Comparison of ENCODE assay signal across 23 cellular contexts in genomic region chr4:3707423-3708102, GRCh38. TPM values are rescaled to one million over a fixed set of nuclear protein-coding genes. Genes with fewer than 3 reads are reported as not detected.
A peak's percentile ranks its signal among the peaks of the same experiment; 100 is the strongest.
DNase-seq lines count a peak whose midpoint lies in the region; ATAC-seq and TF ChIP-seq lines count a peak whose summit lies in the region.
"Had no signal": no experiment of that assay in that cellular context is flagged by ENCODE, and none has a peak within 500 bp of the region (broad histone marks: within the 10 kb centered on the region; RNA-seq: fewer than 3 reads in every experiment).

No MANE protein-coding gene starts in this region.

- H3K36me3 ChIP-seq in neuronal stem cell (replicated peaks in 1 of 2; ENCODE audit: control insufficient read depth in 2 of 2, insufficient read depth in 2 of 2, low read length in 2 of 2) (no peaks in the 10 kb centered on the region), PC-9 (ENCODE audit: low read depth) (no peaks in the 10 kb centered on the region), OCI-LY7 (ENCODE audit: insufficient read depth, low read length) (no peaks in the 10 kb centered on the region)
- H3K36me3 ChIP-seq: cardiac muscle cell, thyroid gland had no signal

- H4K8ac ChIP-seq in neuronal stem cell (ENCODE audit: low read depth, low read length), result peak overlapping the region; percentile 33

- H2BK5ac ChIP-seq in neuronal stem cell (ENCODE audit: low read length), result peak overlapping the region; percentile 77

- peak overlapping the region; percentile 78 for H2BK12ac ChIP-seq in neuronal stem cell (ENCODE audit: low read length)

- no peaks in the 10 kb centered on the region for H4K20me1 ChIP-seq in PC-9 (ENCODE audit: insufficient read depth)
- no peaks in the 10 kb centered on the region for H4K20me1 ChIP-seq in OCI-LY7 (ENCODE audit: insufficient read depth, low read length)

- H3F3A ChIP-seq in PC-9 (ENCODE audit: insufficient read depth, low read depth), result no peaks in the 10 kb centered on the region

- H3K4ac ChIP-seq in neuronal stem cell (ENCODE audit: low read length), result peak overlapping the region; percentile 90

- intact Hi-C loops in PC-9 (cut with micrococcal nuclease; ENCODE audit: unreplicated experiment), result no loop called here
- intact Hi-C loops in OCI-LY7 (cut with micrococcal nuclease; ENCODE audit: unreplicated experiment), result no loop called here

- no peak overlapping the region for H2BK120ac ChIP-seq in neuronal stem cell (ENCODE audit: low read depth, low read length)

- peak overlapping the region; percentile 68 for H3K4me3 ChIP-seq in coronary artery
- no peak overlapping the region for H3K4me3 ChIP-seq in neuronal stem cell (ENCODE audit: low read length in 2 of 2)
- H3K4me3 ChIP-seq in PC-9, result no peak overlapping the region
- no peak overlapping the region for H3K4me3 ChIP-seq in OCI-LY7 (ENCODE audit: low read depth, low read length, poor library complexity, severe bottlenecking)
- H3K4me3 ChIP-seq: cardiac muscle cell, psoas muscle, thyroid gland had no signal

- H4K91ac ChIP-seq in neuronal stem cell (ENCODE audit: low read depth, low read length, poor library complexity), result peak overlapping the region; percentile 58

- WGBS in neuronal stem cell (ENCODE audit: extremely low coverage in 2 of 2, insufficient read length in 2 of 2, insufficient replicate concordance in 1 of 2), 2 donors, result no CpG with 5 or more reads among the region's 17 CpGs

- H2AK5ac ChIP-seq in neuronal stem cell (ENCODE audit: low read depth, low read length), result peak overlapping the region; percentile 86

- peak overlapping the region; percentile 92 for H3K18ac ChIP-seq in neuronal stem cell (ENCODE audit: low read length)

- DNase-seq in A172 (ENCODE audit: low spot score) (peak; percentile 28), LHCN-M2 (ENCODE audit: low read depth) (peak; percentile 91), coronary artery (ENCODE audit: low spot score) (no peak), neuronal stem cell (ENCODE audit: low spot score) (no peak), PC-9 (no peak), OCI-LY7 (ENCODE audit: low spot score) (no peak), NOMO-1 treated with DMSO at 0.1 percent for 48 hours (lab: John Stamatoyannopoulos, UW; ENCODE audit: unreplicated experiment) (no peak)
- DNase-seq: activated CD8-positive, alpha-beta T cell treated with anti-CD3 and anti-CD28 coated beads, Interleukin-2, amount 10 ng/mL, durations not matched to agents 7 days and 5 days; activated naive CD8-positive, alpha-beta T cell treated with anti-CD3 and anti-CD28 coated beads, Interleukin-2, amount 10 ng/mL, durations not matched to agents 7 days and 5 days; activated T-cell treated with anti-CD3 and anti-CD28 coated beads, Interleukin-2, amount 50 U/mL, for 48 hours; effector CD8-positive, alpha-beta T cell; H9; IMR-90; mammary epithelial cell; MM.1S; NCI-H187; NCI-H226; thyroid gland had no signal

- H3K9ac ChIP-seq in neuronal stem cell (ENCODE audit: low read depth, low read length, poor library complexity), result peak overlapping the region; percentile 85

- no peak for ATAC-seq in GM18520 (IDR thresholded peaks at IDR 0.05; ENCODE audit: unreplicated experiment)
- ATAC-seq: activated CD8-positive, alpha-beta T cell treated with anti-CD3 and anti-CD28 coated beads, Interleukin-2, amount 10 ng/mL, durations not matched to agents 7 days and 5 days; naive thymus-derived CD8-positive, alpha-beta T cell had no signal

- H3K4me1 ChIP-seq in neuronal stem cell (ENCODE audit: control insufficient read depth in 2 of 2, insufficient read depth in 1 of 2, low read depth in 1 of 2, low read length in 2 of 2), result peaks cover 26 to 49% of the 10 kb centered on the region in 2 donors
- no peaks in the 10 kb centered on the region for H3K4me1 ChIP-seq in PC-9 (replicated peaks; ENCODE audit: insufficient read depth)
- H3K4me1 ChIP-seq in OCI-LY7 (ENCODE audit: insufficient read depth, low read length, poor library complexity, severe bottlenecking), result no peaks in the 10 kb centered on the region
- H3K4me1 ChIP-seq: psoas muscle had no signal

- BruUV-seq in PC-9 (replicated peaks; lab: Mats Ljungman, UMichigan), result no TSS peak
- no TSS peak for BruUV-seq in OCI-LY7 (replicated peaks; lab: Mats Ljungman, UMichigan)

- no peaks in the 10 kb centered on the region for H3K9me2 ChIP-seq in PC-9 (ENCODE audit: insufficient read depth)
- H3K9me2 ChIP-seq in OCI-LY7 (ENCODE audit: insufficient read depth, low read length), result no peaks in the 10 kb centered on the region

- peak overlapping the region; percentile 44 for H3K23ac ChIP-seq in neuronal stem cell (ENCODE audit: low read depth, low read length, poor library complexity)

- H2AFZ ChIP-seq in neuronal stem cell (ENCODE audit: low read length) (peak overlapping the region; percentile 22), PC-9 (no peak overlapping the region), OCI-LY7 (ENCODE audit: low read length) (no peak overlapping the region)

- H3K27me3 ChIP-seq in neuronal stem cell (ENCODE audit: control insufficient read depth in 3 of 3, insufficient read depth in 3 of 3, low read depth in 1 of 3, low read length in 3 of 3), result peaks cover 0 to 20% (median 0%) of the 10 kb centered on the region in 3 experiments
- peaks cover 77% of the 10 kb centered on the region for H3K27me3 ChIP-seq in PC-9 (ENCODE audit: insufficient read depth, low read depth)
- H3K27me3 ChIP-seq: thyroid gland had no signal

- no peak for TF ChIP-seq CTCF in coronary artery (IDR thresholded peaks at IDR 0.05)
- no peak for TF ChIP-seq CTCF in PC-9 (conservative IDR thresholded peaks at IDR 0.05)
- TF ChIP-seq CTCF in OCI-LY7 (conservative IDR thresholded peaks at IDR 0.05; ENCODE audit: low read length), result no peak

- peak overlapping the region; percentile 79 for H2BK15ac ChIP-seq in neuronal stem cell (ENCODE audit: low read length)

- CTCF ChIA-PET in PC-9 (lab: Charles Lee), result no interaction called here
- CTCF ChIA-PET in OCI-LY7 (lab: Charles Lee; ENCODE audit: unreplicated experiment), result no interaction called here

- H3K79me1 ChIP-seq in neuronal stem cell (ENCODE audit: low read depth, low read length), result no peaks in the 10 kb centered on the region

- H3K4me2 ChIP-seq in neuronal stem cell (ENCODE audit: insufficient read depth, low read length, poor library complexity, severe bottlenecking) (no peak overlapping the region), PC-9 (no peak overlapping the region), OCI-LY7 (ENCODE audit: low read length) (no peak overlapping the region)

- peak overlapping the region; percentile 67 for H3K14ac ChIP-seq in neuronal stem cell (ENCODE audit: low read length)

- POLR2A ChIA-PET in PC-9 (lab: Charles Lee; ENCODE audit: unreplicated experiment), result no interaction called here
- POLR2A ChIA-PET in OCI-LY7 (lab: Charles Lee), result no interaction called here

- H3K27ac ChIP-seq in coronary artery (peak overlapping the region; percentile 51 to 92), neuronal stem cell (replicated peaks; ENCODE audit: low read length) (peak overlapping the region; percentile 36), PC-9 (no peak overlapping the region), OCI-LY7 (ENCODE audit: low read depth, low read length, poor library complexity, severe bottlenecking) (no peak overlapping the region)
- H3K27ac ChIP-seq: cardiac muscle cell, psoas muscle, thyroid gland had no signal

- no peaks in the 10 kb centered on the region for H3K79me2 ChIP-seq in PC-9 (ENCODE audit: low read depth)
- no peaks in the 10 kb centered on the region for H3K79me2 ChIP-seq in OCI-LY7 (ENCODE audit: insufficient read depth, low read depth, low read length)

- no peaks in the 10 kb centered on the region for H3K9me3 ChIP-seq in neuronal stem cell (replicated peaks in 1 of 2; ENCODE audit: control insufficient read depth in 2 of 2, insufficient read depth in 1 of 2, low read depth in 1 of 2, low read length in 2 of 2)
- no peaks in the 10 kb centered on the region for H3K9me3 ChIP-seq in PC-9 (ENCODE audit: insufficient read depth, low read depth)
- no peaks in the 10 kb centered on the region for H3K9me3 ChIP-seq in OCI-LY7 (ENCODE audit: low read length)
- H3K9me3 ChIP-seq: psoas muscle, thyroid gland had no signal

RNA-seq across cellular contexts. Expression of gene ADRA2C, which starts 58.6 kb away (rescaled TPM):
- total RNA-seq in A172 (2014; rRNA removed; shearing (Covaris generic)), result 5.9 TPM in 2 replicates
- total RNA-seq in LHCN-M2 (2014; rRNA removed), result 2.9 and 3.5 TPM in 2 replicates
- polyA plus RNA-seq in LHCN-M2 (2012), result 20.7 TPM
- 7.7 TPM for polyA plus RNA-seq in neuronal stem cell (2013, experiment 1 of 2)
- 7.2 TPM for polyA plus RNA-seq in neuronal stem cell (2013, experiment 2 of 2)
- total RNA-seq in PC-9 (2021), result not detected in 2 replicates
- not detected in 2 replicates for total RNA-seq in OCI-LY7 (2014; rRNA removed; shearing (Covaris generic))
- total RNA-seq in OCI-LY7 (2022), result 0.21 TPM in 1 of 2 replicates, not detected in the other
- total RNA-seq: activated CD8-positive, alpha-beta T cell treated with anti-CD3 and anti-CD28 coated beads, Interleukin-2, amount 10 ng/mL, durations not matched to agents 7 days and 5 days; activated naive CD8-positive, alpha-beta T cell treated with anti-CD3 and anti-CD28 coated beads, Interleukin-2, amount 10 ng/mL, durations not matched to agents 7 days and 5 days; naive thymus-derived CD8-positive, alpha-beta T cell; T-helper 1 cell treated with Interleukin-12 subunit alpha and Interleukin-12 subunit beta and Interleukin-4 antibody, amounts not matched to agents 30 ng/mL and 1 ng/mL, for 36 hours had no signal
- polyA plus RNA-seq: naive thymus-derived CD8-positive, alpha-beta T cell had no signal

Comparison
In these comparisons a context has a peak if more than half of its experiments do, and no peak if none do; other contexts are left out.
1. DNase-seq: peak in A172 (single experiment) and LHCN-M2 (single experiment); none in coronary artery (single experiment), neuronal stem cell (single experiment), PC-9 (0 of 2), OCI-LY7 (single experiment) and NOMO-1 treated with DMSO at 0.1 percent for 48 hours (single experiment).
2. H3K27ac ChIP-seq: peak in coronary artery (2 of 2) and neuronal stem cell (single experiment); none in PC-9 (single experiment) and OCI-LY7 (single experiment).